In the genomic region with DNA sequence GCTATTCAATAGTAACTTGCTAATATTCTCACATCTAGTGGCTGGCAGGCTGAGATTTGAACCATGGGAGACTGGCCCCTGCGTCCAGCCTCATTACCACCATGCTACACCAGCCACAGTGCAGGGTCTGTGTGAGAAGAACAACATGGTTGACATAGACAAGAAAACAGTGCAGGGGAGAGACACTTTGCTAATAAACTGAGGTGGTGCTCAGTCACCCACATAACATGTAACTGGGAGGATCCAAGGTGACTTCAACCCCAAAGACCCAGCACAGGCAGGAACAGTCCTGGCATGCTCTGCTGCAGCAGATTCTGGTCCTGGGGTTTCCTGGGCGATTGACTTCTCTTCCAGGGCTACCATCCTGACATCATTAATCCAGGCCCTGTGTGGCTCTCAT, we compare ENCODE assay signal across 26 cellular contexts.
"Had no signal": no experiment of that assay in that cellular context is flagged by ENCODE, and none has a peak within 500 bp of the region (broad histone marks: within the 10 kb centered on the region; RNA-seq: fewer than 3 reads in every experiment).

No MANE protein-coding gene starts in this region.

- H3K27ac ChIP-seq: colonic mucosa, coronary artery, dorsolateral prefrontal cortex, epithelial cell of prostate, esophagus squamous epithelium, foreskin keratinocyte, gastrocnemius medialis, gastroesophageal sphincter, heart left ventricle, heart right ventricle, hepatocyte had no signal

- H3K4me1 ChIP-seq: colonic mucosa, foreskin keratinocyte had no signal

- H3K9me3 ChIP-seq: colonic mucosa, esophagus squamous epithelium, gastrocnemius medialis, gastroesophageal sphincter, heart left ventricle, heart right ventricle had no signal

- H3K36me3 ChIP-seq: colonic mucosa, esophagus squamous epithelium, gastrocnemius medialis, gastroesophageal sphincter, heart left ventricle, heart right ventricle had no signal

- H3K4me3 ChIP-seq: colonic mucosa, coronary artery, dorsolateral prefrontal cortex, esophagus squamous epithelium, gastrocnemius medialis, gastroesophageal sphincter, heart left ventricle, heart right ventricle, hepatocyte had no signal

- FAIRE-seq: colon, endothelial cell of umbilical vein had no signal

- H3K9me3 Mint-ChIP-seq: effector memory CD8-positive, alpha-beta T cell; endodermal cell had no signal

- H3K27me3 ChIP-seq: colonic mucosa, esophagus squamous epithelium, gastrocnemius medialis, gastroesophageal sphincter, heart right ventricle, hepatocyte had no signal

- H3K4me3 Mint-ChIP-seq: dendritic cell treated with granulocyte-macrophage colony-stimulating factor and Interleukin-4, amounts not matched to agents 40 ng/mL and 50 ng/mL, for 4 days; effector memory CD8-positive, alpha-beta T cell; endodermal cell had no signal

- H3K27ac Mint-ChIP-seq: dendritic cell treated with granulocyte-macrophage colony-stimulating factor and Interleukin-4, amounts not matched to agents 40 ng/mL and 50 ng/mL, for 4 days; effector memory CD8-positive, alpha-beta T cell; endodermal cell had no signal

- DNase-seq: colonic mucosa; cortex of kidney; dermis blood vessel endothelial cell; dorsolateral prefrontal cortex; effector CD4-positive, alpha-beta T cell; effector CD8-positive, alpha-beta T cell; effector memory CD4-positive, alpha-beta T cell; effector memory CD8-positive, alpha-beta T cell; endodermal cell; erythroblast; esophagus squamous epithelium; foreskin fibroblast; foreskin keratinocyte; foreskin melanocyte; gastrocnemius medialis; glutamatergic neuron; head of caudate nucleus; heart left ventricle; heart right ventricle had no signal
